In the genomic region with DNA sequence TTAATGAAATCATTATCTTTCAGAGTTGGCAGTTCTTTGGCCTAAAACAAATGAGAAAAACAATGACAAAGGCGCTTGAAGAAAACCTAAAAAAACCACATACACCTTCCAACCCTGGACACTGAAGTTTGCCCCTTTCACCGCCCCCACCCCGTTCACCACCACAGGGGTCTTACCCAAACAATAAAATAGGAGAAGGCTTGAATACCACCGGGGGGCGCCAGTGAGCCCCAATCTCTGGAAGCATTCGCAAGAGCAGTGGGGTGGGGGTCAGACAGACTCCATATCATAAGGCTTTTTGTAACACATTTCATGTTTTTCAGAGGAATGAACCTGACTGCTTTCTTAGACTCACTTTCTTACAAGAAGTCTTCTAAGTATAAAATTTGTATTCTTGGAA, we compare ENCODE assay signal across 8 cellular contexts.
DNase-seq lines count a peak whose midpoint lies in the region; ATAC-seq and TF ChIP-seq lines count a peak whose summit lies in the region.

No MANE protein-coding gene starts in this region.

- POLR2A ChIA-PET in PC-9 (lab: Charles Lee; ENCODE audit: unreplicated experiment) = no interaction called here

- no peak overlapping the region for H2AFZ ChIP-seq in PC-9

- ATAC-seq in left cardiac atrium (no peak), HG02970 (IDR thresholded peaks at IDR 0.05; ENCODE audit: low FRiP score, unreplicated experiment) (no peak), GM21447 (IDR thresholded peaks at IDR 0.05; ENCODE audit: unreplicated experiment) (no peak)

- no peak overlapping the region for H3K4me2 ChIP-seq in PC-9

- H3F3A ChIP-seq in PC-9 (ENCODE audit: insufficient read depth, low read depth) = no peaks in the 10 kb centered on the region

- DNase-seq in PC-9 (peak in 1 of 2 experiments; percentile 38), left cardiac atrium (peak; percentile 52), GDM1 (lab: John Stamatoyannopoulos, UW) (no peak)
- peak; percentile 42 for DNase-seq in activated effector memory CD4-positive, alpha-beta T cell treated with Interleukin-2 at 50 U/mL for 16 hours
- peak; percentile 30 to 51 for DNase-seq in stimulated activated CD4-positive, alpha-beta T cell treated with anti-CD3 and anti-CD28 coated beads, Interleukin-1b, Interleukin-23, amount 100 ng/mL, for 1 hour (ENCODE audit: low read depth in 2 of 2)

- H3K79me2 ChIP-seq in PC-9 (ENCODE audit: low read depth) = no peaks in the 10 kb centered on the region

- peak; percentile 55; the same call in 1 of the 2 replicates for TF ChIP-seq CTCF in GM12874 (IDR thresholded peaks at IDR 0.05; ENCODE audit: insufficient read depth, low read depth, low read length)
- TF ChIP-seq CTCF in PC-9 (conservative IDR thresholded peaks at IDR 0.05) = peak; percentile 76

- H3K4me1 ChIP-seq in PC-9 (replicated peaks; ENCODE audit: insufficient read depth) = no peaks in the 10 kb centered on the region

- no peaks in the 10 kb centered on the region for H3K9me3 ChIP-seq in PC-9 (ENCODE audit: insufficient read depth, low read depth)

- no TSS peak for BruUV-seq in PC-9 (replicated peaks; lab: Mats Ljungman, UMichigan)

- intact Hi-C loops in PC-9 (cut with micrococcal nuclease; ENCODE audit: unreplicated experiment) (no loop called here), left cardiac atrium (cut with DNase I) (loop anchor here in 1 of 2 donors (10.0 kb wide), 1 partner anchor 116 kb away; no protein-coding TSS in a partner anchor)

- H3K9me2 ChIP-seq in PC-9 (ENCODE audit: insufficient read depth) = no peaks in the 10 kb centered on the region

- no peak overlapping the region for H3K27ac ChIP-seq in PC-9

- no peaks in the 10 kb centered on the region for H4K20me1 ChIP-seq in PC-9 (ENCODE audit: insufficient read depth)

- CTCF ChIA-PET in PC-9 (lab: Charles Lee) = no interaction called here

- H3K4me3 ChIP-seq in PC-9 = no peak overlapping the region

- H3K36me3 ChIP-seq in PC-9 (ENCODE audit: low read depth) = no peaks in the 10 kb centered on the region

- H3K27me3 ChIP-seq in PC-9 (ENCODE audit: insufficient read depth, low read depth) = no peaks in the 10 kb centered on the region
